ENCODE assay signal across 16 cellular contexts in genomic region chr18:459801-460200, GRCh38. TPM values are rescaled to one million over a fixed set of nuclear protein-coding genes. Genes with fewer than 3 reads are reported as not detected.
DNase-seq lines count a peak whose midpoint lies in the region; FAIRE-seq and TF ChIP-seq lines count a peak whose summit lies in the region.
"Had no signal": no experiment of that assay in that cellular context is flagged by ENCODE, and none has a peak within 500 bp of the region (broad histone marks: within the 10 kb centered on the region; RNA-seq: fewer than 3 reads in every experiment).

No MANE protein-coding gene starts in this region.

- peaks cover 67% of the 10 kb centered on the region for H3K4me1 Mint-ChIP-seq in nephron
- H3K4me1 Mint-ChIP-seq: CD4-positive, CD25-positive, alpha-beta regulatory T cell had no signal

- H3K9me3 Mint-ChIP-seq in nephron = no peaks in the 10 kb centered on the region
- H3K9me3 Mint-ChIP-seq: GM23338 had no signal

- H3K36me3 Mint-ChIP-seq in nephron (ENCODE audit: low read depth) = no peaks in the 10 kb centered on the region
- H3K36me3 Mint-ChIP-seq: CD4-positive, CD25-positive, alpha-beta regulatory T cell had no signal

- no peaks in the 10 kb centered on the region for H3K36me3 ChIP-seq in uterus

- no peaks in the 10 kb centered on the region for H3K27me3 ChIP-seq in uterus

- H3K9me3 ChIP-seq in uterus = no peaks in the 10 kb centered on the region
- H3K9me3 ChIP-seq: A549 had no signal

- peak overlapping the region; percentile 71 to 75 for H3K27ac ChIP-seq in uterus
- H3K27ac ChIP-seq: A549, HL-60 had no signal

- H3K27me3 Mint-ChIP-seq in nephron (ENCODE audit: low read depth) = peaks cover 9% of the 10 kb centered on the region

- H3K4me3 ChIP-seq in choroid plexus epithelial cell (ENCODE audit: low read depth, low read length) (no peak overlapping the region), uterus (no peak overlapping the region)
- H3K4me3 ChIP-seq: A549, GM12878, GM23338 had no signal

- peak overlapping the region; percentile 48 to 78 (median 72) for H3K27ac Mint-ChIP-seq in nephron
- H3K27ac Mint-ChIP-seq: CD4-positive, CD25-positive, alpha-beta regulatory T cell; GM23338 had no signal

- H3K4me1 ChIP-seq in uterus = no peaks in the 10 kb centered on the region
- H3K4me1 ChIP-seq: A549 had no signal

- TF ChIP-seq CTCF in choroid plexus epithelial cell (conservative IDR thresholded peaks at IDR 0.05; ENCODE audit: low read depth, low read length) (peak; percentile 12), nephron (IDR thresholded peaks at IDR 0.05; ENCODE audit: unreplicated experiment in 3 of 3) (peak in 1 of 3 experiments; percentile 19), uterus (IDR thresholded peaks at IDR 0.05) (peak in 1 of 4 experiments; percentile 5)

- peak overlapping the region in 1 of 3 experiments; percentile 18 for H3K4me3 Mint-ChIP-seq in nephron
- H3K4me3 Mint-ChIP-seq: CD4-positive, CD25-positive, alpha-beta regulatory T cell; GM23338 had no signal

- TF ChIP-seq POLR2A in uterus (IDR thresholded peaks at IDR 0.05) = no peak

- intact Hi-C loops in uterus (cut with DNase I; ENCODE audit: low total_unique reads) = no loop called here

- FAIRE-seq in GM19239 (lab: Jason Lieb, UNC) = no peak
- FAIRE-seq: A549, GM12878, GM18507 had no signal

- DNase-seq in choroid plexus epithelial cell (ENCODE audit: low read depth) (no peak), fibroblast of peridontal ligament (ENCODE audit: extremely low read depth) (peak; percentile 61), uterus (no peak), DMS79 treated with DMSO at 0.1 percent for 48 hours (lab: John Stamatoyannopoulos, UW) (no peak), NCI-H2107 (lab: John Stamatoyannopoulos, UW) (no peak), GM19239 (ENCODE audit: insufficient read length, low spot score) (no peak)
- DNase-seq: Calu3; CD4-positive, CD25-positive, alpha-beta regulatory T cell; DMS 273 treated with DMSO at 0.1 percent for 48 hours; H7 had no signal

RNA-seq across cellular contexts. Expression of gene COLEC12, which starts 40.7 kb away (rescaled TPM):
- 10 to 100 TPM; 20.2 to 81.3 (median 29.1) TPM for total RNA-seq in uterus
- total RNA-seq: Calu3; CD4-positive, CD25-positive, alpha-beta regulatory T cell had no signal
